In genomic region chr14:68137704-68138619, GRCh38 we compare ENCODE assay signal across 7 cellular contexts.
A peak's percentile ranks its signal among the peaks of the same experiment; 100 is the strongest.
DNase-seq lines count a peak whose midpoint lies in the region; FAIRE-seq and TF ChIP-seq lines count a peak whose summit lies in the region.

No MANE protein-coding gene starts in this region.

- peak overlapping the region; percentile 33 for H3K27ac ChIP-seq in thymus (ENCODE audit: low read depth)

- 92% methylated on average over 3 of the region's 3 CpGs for WGBS in thymus

- peak; percentile 98 for FAIRE-seq in bronchial epithelial cell (lab: Jason Lieb, UNC)

- peaks cover 3% of the 10 kb centered on the region for H3K4me1 ChIP-seq in thymus (ENCODE audit: control insufficient read depth, insufficient read depth, low read length)

- no peaks in the 10 kb centered on the region for H3K36me3 ChIP-seq in bronchial epithelial cell (ENCODE audit: control insufficient read depth, insufficient read depth, low read length)
- no peaks in the 10 kb centered on the region for H3K36me3 ChIP-seq in kidney epithelial cell (ENCODE audit: control insufficient read depth, insufficient read depth, low read length)
- H3K36me3 ChIP-seq in thymus (ENCODE audit: control insufficient read depth, insufficient read depth): no peaks in the 10 kb centered on the region

- TF ChIP-seq CTCF in GM12865 (IDR thresholded peaks at IDR 0.05; ENCODE audit: insufficient read depth, low read depth, low read length, missing control alignments): no peak
- no peak for TF ChIP-seq CTCF in bronchial epithelial cell (IDR thresholded peaks at IDR 0.05; ENCODE audit: insufficient read depth, low read length, severe bottlenecking)
- TF ChIP-seq CTCF in kidney epithelial cell (IDR thresholded peaks at IDR 0.05; ENCODE audit: insufficient read depth, low read length, poor library complexity, severe bottlenecking): no peak

- no peaks in the 10 kb centered on the region for H3K9me3 ChIP-seq in thymus (ENCODE audit: control insufficient read depth)

- peak; percentile 5 for DNase-seq in GM12865 (ENCODE audit: low read depth)
- DNase-seq in NCI-H2029 (lab: John Stamatoyannopoulos, UW): peak; percentile 24
- DNase-seq in bronchial epithelial cell (ENCODE audit: low read depth): peak; percentile 100
- peak; percentile 99 for DNase-seq in kidney epithelial cell (ENCODE audit: low read depth)
- DNase-seq in NOMO-1 treated with DMSO at 0.1 percent for 48 hours (lab: John Stamatoyannopoulos, UW; ENCODE audit: unreplicated experiment): no peak
- DNase-seq in COR-L47 (lab: John Stamatoyannopoulos, UW): no peak

- H3K27me3 ChIP-seq in bronchial epithelial cell (ENCODE audit: control insufficient read depth, insufficient read depth, low read length) (no peaks in the 10 kb centered on the region), kidney epithelial cell (ENCODE audit: control insufficient read depth, insufficient read depth, low read length) (no peaks in the 10 kb centered on the region), thymus (ENCODE audit: control insufficient read depth, insufficient read depth) (no peaks in the 10 kb centered on the region)

- H3K4me3 ChIP-seq in GM12865 (ENCODE audit: low read depth, low read length): no peak overlapping the region
- H3K4me3 ChIP-seq in bronchial epithelial cell (ENCODE audit: low read depth, low read length): no peak overlapping the region
- no peak overlapping the region for H3K4me3 ChIP-seq in kidney epithelial cell (ENCODE audit: low read depth, low read length)
- H3K4me3 ChIP-seq in thymus (ENCODE audit: low read length): no peak overlapping the region

Comparison
In these comparisons a context has a peak if more than half of its experiments do, and no peak if none do; other contexts are left out.
1. DNase-seq: peak in GM12865 (single experiment), NCI-H2029 (single experiment), bronchial epithelial cell (single experiment) and kidney epithelial cell (single experiment); none in NOMO-1 treated with DMSO at 0.1 percent for 48 hours (single experiment) and COR-L47 (single experiment).